12 cellular contexts compared by ENCODE assay signal in the genomic region with DNA sequence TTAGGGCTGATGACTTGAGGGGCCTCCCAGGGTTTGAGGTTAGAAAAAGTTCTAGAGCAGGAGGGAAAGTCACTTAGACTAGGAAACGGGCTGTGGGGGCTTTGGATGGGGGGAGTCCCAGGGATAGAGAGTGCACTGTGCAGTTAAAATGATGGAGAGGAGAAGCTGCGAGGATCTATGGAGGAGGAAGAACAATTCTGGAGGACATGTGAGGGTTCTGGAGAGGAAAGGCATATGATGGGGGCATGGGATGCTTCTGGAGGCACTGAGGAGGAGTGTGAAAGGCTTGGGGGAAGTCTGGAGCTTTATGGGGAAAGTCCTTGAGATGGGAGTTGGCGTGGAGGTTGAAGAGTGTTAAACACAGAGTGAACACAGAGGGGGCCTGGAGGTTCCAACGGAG. TPM values are rescaled to one million over a fixed set of nuclear protein-coding genes. Genes with fewer than 3 reads are reported as not detected.
DNase-seq lines count a peak whose midpoint lies in the region; ATAC-seq, FAIRE-seq and TF ChIP-seq lines count a peak whose summit lies in the region.
"Had no signal": no experiment of that assay in that cellular context is flagged by ENCODE, and none has a peak within 500 bp of the region (broad histone marks: within the 10 kb centered on the region; RNA-seq: fewer than 3 reads in every experiment).

No MANE protein-coding gene starts in this region.

- H3K9me3 ChIP-seq in HEK293 (ENCODE audit: control insufficient read depth, insufficient read depth, low read depth, low read length) (no peaks in the 10 kb centered on the region), K562 (replicated peaks; ENCODE audit: control insufficient read depth, insufficient read depth, low read depth, low read length) (no peaks in the 10 kb centered on the region)
- H3K9me3 ChIP-seq: thoracic aorta had no signal

- H3K79me2 ChIP-seq in K562 (ENCODE audit: control insufficient read depth, insufficient read depth, low read length) = peaks cover 22% of the 10 kb centered on the region

- ATAC-seq in K562 (no peak), HG02610 (IDR thresholded peaks at IDR 0.05; ENCODE audit: unreplicated experiment) (no peak), HG03025 (IDR thresholded peaks at IDR 0.05; ENCODE audit: low FRiP score, unreplicated experiment) (no peak)
- no peak for ATAC-seq in natural killer cell treated with Interleukin-12 subunit alpha and Interleukin-12 subunit beta and Interleukin-15 and Interleukin-18, amount 100 ng/mL, for 72 hours

- no peak for FAIRE-seq in K562 (lab: Jason Lieb, UNC)

- peaks cover 47% of the 10 kb centered on the region for H4K20me1 ChIP-seq in K562 (replicated peaks; ENCODE audit: control insufficient read depth, insufficient read depth, low read length)

- H3K27ac ChIP-seq in HEK293 (ENCODE audit: extremely low read depth, low read depth, low read length) (no peak overlapping the region), K562 (ENCODE audit: extremely low read depth, low read depth, low read length) (no peak overlapping the region)
- H3K27ac ChIP-seq: thoracic aorta had no signal

- no peak for TF ChIP-seq POLR2A in K562 (conservative IDR thresholded peaks at IDR 0.05)

- BruUV-seq in Calu3 (replicated peaks; lab: Mats Ljungman, UMichigan) (no TSS peak), K562 (replicated peaks; lab: Mats Ljungman, UMichigan) (TSS peak; percentile 48)

- H3K4me2 ChIP-seq in K562 (ENCODE audit: insufficient read depth, low read length) = peak overlapping the region; percentile 55

- intact Hi-C loops in Calu3 (cut with micrococcal nuclease; ENCODE audit: unreplicated experiment) = no loop called here
- intact Hi-C loops in K562 (cut with micrococcal nuclease) = loop anchor here (5.0 kb wide), 1 partner anchor 60 kb away; no protein-coding TSS in a partner anchor

- peaks cover 3% of the 10 kb centered on the region for H3K9me1 ChIP-seq in K562 (ENCODE audit: control insufficient read depth, insufficient read depth, low read length)

- H2AFZ ChIP-seq in K562 (ENCODE audit: low read depth, low read length) = no peak overlapping the region

- no peak for TF ChIP-seq CTCF in Calu3 (IDR thresholded peaks at IDR 0.05; ENCODE audit: unreplicated experiment)
- TF ChIP-seq CTCF in HEK293 (tag by site-specific recombination; IDR thresholded peaks at IDR 0.05) = no peak
- no peak for TF ChIP-seq CTCF in K562 (IDR thresholded peaks at IDR 0.05 in 2 of 3, conservative IDR thresholded peaks at IDR 0.05 in 1 of 3; ENCODE audit: insufficient read depth in 2 of 3, low read depth in 1 of 3, low read length in 3 of 3)

- peaks cover 42% of the 10 kb centered on the region for H3K36me3 Mint-ChIP-seq in Calu3 (ENCODE audit: insufficient read depth, unreplicated experiment)
- peaks cover 25% of the 10 kb centered on the region for H3K36me3 Mint-ChIP-seq in natural killer cell treated with Interleukin-12 subunit alpha and Interleukin-12 subunit beta and Interleukin-15 and Interleukin-18, amount 100 ng/mL, for 72 hours

- 21% methylated on average over 4 of the region's 4 CpGs for WGBS in K562 (ENCODE audit: insufficient coverage, low coverage, missing lambda C conversion rate)

- no peak for TF ChIP-seq RAD21 in K562 (CRISPR knock-in tag; conservative IDR thresholded peaks at IDR 0.05 in 1 of 2, IDR thresholded peaks at IDR 0.05 in 1 of 2)

- CTCF ChIA-PET in Calu3 (lab: Charles Lee) (no interaction called here), HEK293 (lab: Yijun Ruan, JAX) (interaction anchor here (0.7 to 1.4 kb wide), 2 partner anchors 30 to 211 kb away, joined by 3 read pairs; no protein-coding TSS in a partner anchor), K562 (lab: Yijun Ruan, JAX; ENCODE audit: low intra/inter-chr PET ratio) (interaction anchor here (1.1 to 1.8 kb wide), 4 partner anchors 62 to 179 kb away, joined by 5 to 8 read pairs (median 6); no protein-coding TSS in a partner anchor)

- H3K9me3 Mint-ChIP-seq in Calu3 (ENCODE audit: low read depth, unreplicated experiment) = peaks cover 5% of the 10 kb centered on the region
- H3K9me3 Mint-ChIP-seq in natural killer cell treated with Interleukin-12 subunit alpha and Interleukin-12 subunit beta and Interleukin-15 and Interleukin-18, amount 100 ng/mL, for 72 hours = peaks cover 3% of the 10 kb centered on the region

- peak overlapping the region; percentile 42 for H3K4me3 Mint-ChIP-seq in Calu3 (ENCODE audit: low read depth, unreplicated experiment)
- H3K4me3 Mint-ChIP-seq in natural killer cell treated with Interleukin-12 subunit alpha and Interleukin-12 subunit beta and Interleukin-15 and Interleukin-18, amount 100 ng/mL, for 72 hours = peak overlapping the region; percentile 64

- no peak for DNase-seq in Calu3
- DNase-seq in K562 (ENCODE audit: extremely low read depth in 1 of 4, low spot score in 3 of 4) = no peak
- no peak for DNase-seq in natural killer cell treated with Interleukin-12 subunit alpha and Interleukin-12 subunit beta and Interleukin-15 and Interleukin-18, amount 100 ng/mL, for 72 hours (ENCODE audit: low spot score)
- DNase-seq in HCEC 1CT = no peak
- DNase-seq: NCI-H524 treated with DMSO at 0.1 percent for 48 hours, T-helper 9 cell had no signal

- peaks cover 55% of the 10 kb centered on the region for H3K27me3 Mint-ChIP-seq in Calu3 (ENCODE audit: unreplicated experiment)
- peaks cover 51 to 52% of the 10 kb centered on the region in 2 donors for H3K27me3 Mint-ChIP-seq in natural killer cell treated with Interleukin-12 subunit alpha and Interleukin-12 subunit beta and Interleukin-15 and Interleukin-18, amount 100 ng/mL, for 72 hours

- H3K4me1 Mint-ChIP-seq in Calu3 (ENCODE audit: low read depth, unreplicated experiment) = peaks cover 41% of the 10 kb centered on the region
- peaks cover 44 to 46% of the 10 kb centered on the region in 2 donors for H3K4me1 Mint-ChIP-seq in natural killer cell treated with Interleukin-12 subunit alpha and Interleukin-12 subunit beta and Interleukin-15 and Interleukin-18, amount 100 ng/mL, for 72 hours (ENCODE audit: low read depth in 2 of 2)

- H3K9ac ChIP-seq in K562 (ENCODE audit: insufficient read depth in 1 of 2, low read depth in 2 of 2, low read length in 2 of 2) = peak overlapping the region in 1 of 2 experiments; percentile 54; a peak in 1 of 4 replicates

- H3K4me3 ChIP-seq in HEK293 (ENCODE audit: low read depth, low read length) (no peak overlapping the region), K562 (peak overlapping the region; percentile 44)

- peak overlapping the region; percentile 11 for H3K27ac Mint-ChIP-seq in Calu3 (ENCODE audit: unreplicated experiment)
- H3K27ac Mint-ChIP-seq in natural killer cell treated with Interleukin-12 subunit alpha and Interleukin-12 subunit beta and Interleukin-15 and Interleukin-18, amount 100 ng/mL, for 72 hours = no peak overlapping the region

- H3K4me1 ChIP-seq in HEK293 (ENCODE audit: control insufficient read depth, insufficient read depth, low read length) (peaks cover 13% of the 10 kb centered on the region), K562 (replicated peaks in 1 of 2; ENCODE audit: control insufficient read depth in 2 of 2, insufficient read depth in 2 of 2, low read length in 2 of 2) (peaks cover 30 to 68% of the 10 kb centered on the region in 2 experiments)

- no peaks in the 10 kb centered on the region for H3K27me3 ChIP-seq in K562 (ENCODE audit: control insufficient read depth in 2 of 2, insufficient read depth in 2 of 2, low read length in 2 of 2)

- in situ Hi-C loops in K562 (cut with MboI) = no loop called here

- POLR2A ChIA-PET in HEK293 (lab: Yijun Ruan, JAX) (no interaction called here), K562 (lab: Yijun Ruan, JAX) (no interaction called here)

- H3K36me3 ChIP-seq in HEK293 (ENCODE audit: control insufficient read depth in 2 of 2, insufficient read depth in 1 of 2, low read length in 2 of 2) = peaks cover 0 to 6% of the 10 kb centered on the region in 2 experiments; a peak in 1 of 3 replicates
- H3K36me3 ChIP-seq in K562 (ENCODE audit: control insufficient read depth, insufficient read depth, low read length) = peaks cover 14% of the 10 kb centered on the region; the same call in 1 of the 3 replicates
- H3K36me3 ChIP-seq: thoracic aorta had no signal

- no peak for TF ChIP-seq EP300 in K562 (IDR thresholded peaks at IDR 0.05; ENCODE audit: low read length)

RNA-seq across cellular contexts. Expression of gene KCNC3, which starts 2.2 kb away (rescaled TPM):
- total RNA-seq in Calu3 (2022) = 5.3 and 6.8 TPM in 2 replicates
- 19.8 and 38.5 TPM in 2 replicates for total RNA-seq in K562 (2011; cell fraction: chromatin; rRNA removed; ENCODE audit: low replicate concordance)
- total RNA-seq in K562 (2011; cell fraction: nucleolus; rRNA removed) = 17.0 and 18.4 TPM in 2 replicates
- total RNA-seq in K562 (2011; cell fraction: nucleoplasm; rRNA removed) = 18.8 and 48.6 TPM in 2 replicates
- total RNA-seq in K562 (2014; rRNA removed) = 1.8 and 4.0 TPM in 2 replicates
- 1.4 and 1.7 TPM in 2 replicates for total RNA-seq in K562 (2014; rRNA removed; fragmentation: Illumina TruSeq; extraction: Trizol)
- 2.1 and 3.0 TPM in 2 replicates for total RNA-seq in K562 (2015; rRNA removed; fragmentation: Illumina TruSeq; extraction: Trizol)
- 20.2 and 26.2 TPM in 2 replicates for total RNA-seq in K562 (2021)
- polyA plus RNA-seq in K562 (2011; rRNA removed) = 2.0 and 3.7 TPM in 2 replicates
- 2.0 and 2.7 TPM in 2 replicates for polyA plus RNA-seq in K562 (2011; cell fraction: cytosol; rRNA removed)
- 12.7 and 28.1 TPM in 2 replicates for polyA plus RNA-seq in K562 (2011; cell fraction: nucleus; rRNA removed)
- 10.3 and 13.2 TPM in 2 replicates for polyA plus RNA-seq in K562 (2012)
- polyA plus RNA-seq in K562 (2014; fragmentation: Illumina TruSeq; extraction: Trizol) = 14.9 and 16.4 TPM in 2 replicates
- under 1 TPM; 0.03 to 0.06 TPM for polyA plus RNA-seq in K562 (2014; fragmentation: Nextera tagmentation; extraction: Ambion mirVana)
- 13.2 and 14.2 TPM in 2 replicates for polyA plus RNA-seq in K562 (2014; rRNA removed)
- polyA minus RNA-seq in K562 (2011; rRNA and poly(A)+ RNA removed) = 1.2 and 2.0 TPM in 2 replicates
- 8.9 and 10.9 TPM in 2 replicates for polyA minus RNA-seq in K562 (2011; cell fraction: cytosol; rRNA and poly(A)+ RNA removed)
- 7.8 and 7.9 TPM in 2 replicates for polyA minus RNA-seq in K562 (2011; cell fraction: nucleus; rRNA and poly(A)+ RNA removed)
- 10 to 100 TPM in 1 of 2 donors, 1 to 10 TPM in 1; 1.9 to 25.8 TPM for total RNA-seq in natural killer cell treated with Interleukin-12 subunit alpha and Interleukin-12 subunit beta and Interleukin-15 and Interleukin-18, amount 100 ng/mL, for 72 hours
- total RNA-seq: myocyte had no signal

RNA-seq across cellular contexts. Expression of gene NAPSA, which starts 38.4 kb away (rescaled TPM):
- 1.9 and 3.6 TPM in 2 replicates for total RNA-seq in Calu3 (2022)
- 3.9 and 8.3 TPM in 2 replicates for total RNA-seq in K562 (2011; cell fraction: chromatin; rRNA removed; ENCODE audit: low replicate concordance)
- 5.0 and 5.5 TPM in 2 replicates for total RNA-seq in K562 (2011; cell fraction: nucleolus; rRNA removed)
- total RNA-seq in K562 (2011; cell fraction: nucleoplasm; rRNA removed) = 3.6 and 5.6 TPM in 2 replicates
- 0.41 and 0.78 TPM in 2 replicates for total RNA-seq in K562 (2014; rRNA removed)
- 0.45 and 0.65 TPM in 2 replicates for total RNA-seq in K562 (2014; rRNA removed; fragmentation: Illumina TruSeq; extraction: Trizol)
- total RNA-seq in K562 (2015; rRNA removed; fragmentation: Illumina TruSeq; extraction: Trizol) = 0.45 and 0.76 TPM in 2 replicates
- total RNA-seq in K562 (2021) = 1.9 and 2.3 TPM in 2 replicates
- 1.2 and 1.9 TPM in 2 replicates for polyA plus RNA-seq in K562 (2011; rRNA removed)
- 1.4 and 1.9 TPM in 2 replicates for polyA plus RNA-seq in K562 (2011; cell fraction: cytosol; rRNA removed)
- 11.3 and 12.5 TPM in 2 replicates for polyA plus RNA-seq in K562 (2011; cell fraction: nucleus; rRNA removed)
- 2.0 and 3.0 TPM in 2 replicates for polyA plus RNA-seq in K562 (2012)
- polyA plus RNA-seq in K562 (2014; fragmentation: Illumina TruSeq; extraction: Trizol) = 0.89 and 1.1 TPM in 2 replicates
- polyA plus RNA-seq in K562 (2014; fragmentation: Nextera tagmentation; extraction: Ambion mirVana) = under 1 TPM; 0.25 to 0.49 TPM
- polyA plus RNA-seq in K562 (2014; rRNA removed) = 0.69 and 1.6 TPM in 2 replicates
- 0.42 and 0.57 TPM in 2 replicates for polyA minus RNA-seq in K562 (2011; rRNA and poly(A)+ RNA removed)
- polyA minus RNA-seq in K562 (2011; cell fraction: cytosol; rRNA and poly(A)+ RNA removed) = 1.5 TPM in 1 of 2 replicates, not detected in the other
- 2.0 and 2.2 TPM in 2 replicates for polyA minus RNA-seq in K562 (2011; cell fraction: nucleus; rRNA and poly(A)+ RNA removed)
- 10 to 100 TPM in 1 of 2 donors, 1 to 10 TPM in 1; 2.4 to 12.4 TPM for total RNA-seq in natural killer cell treated with Interleukin-12 subunit alpha and Interleukin-12 subunit beta and Interleukin-15 and Interleukin-18, amount 100 ng/mL, for 72 hours
- total RNA-seq: RPMI7951, thoracic aorta had no signal

RNA-seq across cellular contexts. Expression of gene NR1H2, which starts 49.2 kb away (rescaled TPM):
- total RNA-seq in Calu3 (2022) (72.7 and 77.5 TPM in 2 replicates), K562 (2014; rRNA removed) (51.4 and 68.1 TPM in 2 replicates), K562 (2014; rRNA removed; fragmentation: Illumina TruSeq; extraction: Trizol) (10.6 and 12.3 TPM in 2 replicates), K562 (2015; rRNA removed; fragmentation: Illumina TruSeq; extraction: Trizol) (32.9 and 35.0 TPM in 2 replicates), K562 (2021) (56.7 and 58.2 TPM in 2 replicates)
- total RNA-seq in K562 (2011; cell fraction: chromatin; rRNA removed; ENCODE audit: low replicate concordance) = 31.6 and 83.2 TPM in 2 replicates
- 66.3 and 72.5 TPM in 2 replicates for total RNA-seq in K562 (2011; cell fraction: nucleolus; rRNA removed)
- total RNA-seq in K562 (2011; cell fraction: nucleoplasm; rRNA removed) = 41.0 and 45.6 TPM in 2 replicates
- polyA plus RNA-seq in K562 (2011; rRNA removed) (24.0 and 37.5 TPM in 2 replicates), K562 (2014; fragmentation: Illumina TruSeq; extraction: Trizol) (23.8 and 51.0 TPM in 2 replicates), K562 (2014; fragmentation: Nextera tagmentation; extraction: Ambion mirVana) (1 to 10 TPM in 1 of 2 experiments, under 1 TPM in 1; 0.11 to 1.5 TPM), K562 (2014; rRNA removed) (61.9 and 73.8 TPM in 2 replicates)
- 42.2 and 70.3 TPM in 2 replicates for polyA plus RNA-seq in K562 (2011; cell fraction: cytosol; rRNA removed)
- 71.7 and 110 TPM in 2 replicates for polyA plus RNA-seq in K562 (2011; cell fraction: nucleus; rRNA removed)
- 51.4 and 65.3 TPM in 2 replicates for polyA plus RNA-seq in K562 (2012)
- 12.7 and 17.8 TPM in 2 replicates for polyA minus RNA-seq in K562 (2011; rRNA and poly(A)+ RNA removed)
- polyA minus RNA-seq in K562 (2011; cell fraction: cytosol; rRNA and poly(A)+ RNA removed) = 15.7 and 17.4 TPM in 2 replicates
- 28.8 and 37.7 TPM in 2 replicates for polyA minus RNA-seq in K562 (2011; cell fraction: nucleus; rRNA and poly(A)+ RNA removed)
- total RNA-seq in natural killer cell treated with Interleukin-12 subunit alpha and Interleukin-12 subunit beta and Interleukin-15 and Interleukin-18, amount 100 ng/mL, for 72 hours = 10 to 100 TPM; 84.5 to 91.9 TPM

RNA-seq across cellular contexts. Expression of gene POLD1, which starts 57.1 kb away (rescaled TPM):
- 67.1 and 81.9 TPM in 2 replicates for total RNA-seq in Calu3 (2022)
- total RNA-seq in K562 (2011; cell fraction: chromatin; rRNA removed; ENCODE audit: low replicate concordance) = 79.9 and 373 TPM in 2 replicates
- 460 and 477 TPM in 2 replicates for total RNA-seq in K562 (2011; cell fraction: nucleolus; rRNA removed)
- 147 and 179 TPM in 2 replicates for total RNA-seq in K562 (2011; cell fraction: nucleoplasm; rRNA removed)
- total RNA-seq in K562 (2014; rRNA removed) = 258 and 338 TPM in 2 replicates
- total RNA-seq in K562 (2014; rRNA removed; fragmentation: Illumina TruSeq; extraction: Trizol) = 15.3 and 28.3 TPM in 2 replicates
- total RNA-seq in K562 (2015; rRNA removed; fragmentation: Illumina TruSeq; extraction: Trizol) = 89.4 and 95.2 TPM in 2 replicates
- 296 and 312 TPM in 2 replicates for total RNA-seq in K562 (2021)
- polyA plus RNA-seq in K562 (2011; rRNA removed) = 45.2 and 88.6 TPM in 2 replicates
- 86.2 and 222 TPM in 2 replicates for polyA plus RNA-seq in K562 (2011; cell fraction: cytosol; rRNA removed)
- polyA plus RNA-seq in K562 (2011; cell fraction: nucleus; rRNA removed) = 460 and 607 TPM in 2 replicates
- 164 and 224 TPM in 2 replicates for polyA plus RNA-seq in K562 (2012)
- polyA plus RNA-seq in K562 (2014; fragmentation: Illumina TruSeq; extraction: Trizol) = 47.8 and 97.9 TPM in 2 replicates
- polyA plus RNA-seq in K562 (2014; fragmentation: Nextera tagmentation; extraction: Ambion mirVana) = 1 to 10 TPM; 1.3 to 6.4 TPM
- 161 and 163 TPM in 2 replicates for polyA plus RNA-seq in K562 (2014; rRNA removed)
- polyA minus RNA-seq in K562 (2011; rRNA and poly(A)+ RNA removed) = 33.3 and 52.7 TPM in 2 replicates
- polyA minus RNA-seq in K562 (2011; cell fraction: cytosol; rRNA and poly(A)+ RNA removed) = 165 and 236 TPM in 2 replicates
- polyA minus RNA-seq in K562 (2011; cell fraction: nucleus; rRNA and poly(A)+ RNA removed) = 166 and 171 TPM in 2 replicates
- total RNA-seq in natural killer cell treated with Interleukin-12 subunit alpha and Interleukin-12 subunit beta and Interleukin-15 and Interleukin-18, amount 100 ng/mL, for 72 hours = 100 to 1,000 TPM in 1 of 2 donors, 10 to 100 TPM in 1; 80.0 to 246 TPM
